In the genomic region with DNA sequence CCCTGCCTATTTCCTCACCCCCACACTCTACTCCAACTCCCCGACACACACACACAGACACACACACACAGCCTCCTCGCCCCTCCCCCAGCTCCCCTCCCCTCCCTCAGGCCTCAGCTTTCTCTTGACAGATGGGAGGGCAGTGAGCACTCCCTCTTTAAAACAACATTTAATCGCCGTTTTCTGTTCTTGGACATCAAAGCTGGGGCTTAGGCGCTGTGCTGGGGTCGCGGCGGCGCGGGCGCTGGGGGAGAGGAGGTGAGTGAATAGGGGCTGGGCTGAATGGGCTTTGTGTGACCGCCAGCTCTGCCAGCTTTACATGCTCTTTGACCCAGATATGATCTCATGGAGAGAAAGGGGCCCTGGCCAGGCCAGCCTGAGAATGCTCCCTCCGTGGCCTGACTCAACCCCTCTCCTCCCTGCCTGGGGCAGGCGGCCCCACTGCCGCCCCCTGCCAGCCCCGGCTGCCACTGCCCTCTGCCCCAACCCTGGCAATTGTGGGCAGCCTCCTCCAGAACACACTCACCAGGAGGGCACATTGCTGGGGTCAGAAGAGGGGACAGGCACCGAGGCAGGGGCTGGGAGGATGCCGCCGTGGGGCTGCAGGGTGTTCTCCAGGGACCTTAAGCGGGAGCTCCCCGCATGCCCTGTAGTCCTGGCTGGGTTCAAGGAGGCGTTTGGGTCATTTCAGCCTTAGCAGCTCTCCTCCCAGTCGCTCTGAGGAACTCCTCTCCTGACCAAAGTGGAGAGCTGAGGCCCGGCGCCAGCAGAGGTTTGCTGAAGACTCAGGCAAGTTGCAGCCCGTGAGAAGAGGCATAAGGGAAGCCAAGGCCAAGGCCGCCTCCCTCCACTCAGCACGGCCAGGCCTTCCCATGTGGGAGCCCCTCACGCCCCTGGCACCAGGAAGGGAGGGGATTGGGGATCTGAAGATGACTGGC, we compare ENCODE assay signal across 10 cellular contexts. TPM values are rescaled to one million over a fixed set of nuclear protein-coding genes. Genes with fewer than 3 reads are reported as not detected.
DNase-seq lines count a peak whose midpoint lies in the region; ATAC-seq and TF ChIP-seq lines count a peak whose summit lies in the region.
"Had no signal": no experiment of that assay in that cellular context is flagged by ENCODE, and none has a peak within 500 bp of the region (broad histone marks: within the 10 kb centered on the region; RNA-seq: fewer than 3 reads in every experiment).

No MANE protein-coding gene starts in this region.

- H3K27ac ChIP-seq in heart right ventricle (peak overlapping the region; percentile 28 to 87 (median 73)), parathyroid adenoma (peak overlapping the region; percentile 42)

- no peak overlapping the region for H3K27ac Mint-ChIP-seq in WTC11
- H3K27ac Mint-ChIP-seq: activated T-helper 2 cell treated with anti-CD3 and anti-CD28 coated beads, Interferon-gamma antibody, Interleukin-2, Interleukin-4, amounts not matched to agents 10 μg/mL and 5 μg/mL and 100 μg/mL, durations not matched to agents 14 hours and 24 hours and 36 hours had no signal

- peaks cover 20 to 60% (median 56%) of the 10 kb centered on the region in 9 donors for H3K4me1 ChIP-seq in heart right ventricle
- peaks cover 8% of the 10 kb centered on the region for H3K4me1 ChIP-seq in parathyroid adenoma

- H3K4me3 Mint-ChIP-seq in WTC11 = no peak overlapping the region

- ATAC-seq in WTC11 (peak; percentile 50), heart right ventricle (peak; percentile 49 to 76 (median 62)), HG03457 (IDR thresholded peaks at IDR 0.05; ENCODE audit: unreplicated experiment) (no peak), HG02642 (IDR thresholded peaks at IDR 0.05; ENCODE audit: poor library complexity, unreplicated experiment) (no peak), GM19328 (IDR thresholded peaks at IDR 0.05; ENCODE audit: unreplicated experiment) (no peak)

- H3K4me3 ChIP-seq in BJ (ENCODE audit: low read depth, low read length) (no peak overlapping the region), heart right ventricle (peak overlapping the region in 7 of 10 donors; percentile 6 to 36 (median 25)), parathyroid adenoma (ENCODE audit: low read depth, low read length) (no peak overlapping the region)

- no peak overlapping the region for H3K4me2 ChIP-seq in parathyroid adenoma (ENCODE audit: low read length)

- H3K36me3 Mint-ChIP-seq in WTC11 = no peaks in the 10 kb centered on the region

- no peaks in the 10 kb centered on the region for H3K36me3 ChIP-seq in BJ (ENCODE audit: control insufficient read depth, insufficient read depth, low read length)
- H3K36me3 ChIP-seq in heart right ventricle = peaks cover 0 to 17% (median 0%) of the 10 kb centered on the region in 9 donors
- no peaks in the 10 kb centered on the region for H3K36me3 ChIP-seq in parathyroid adenoma (ENCODE audit: control insufficient read depth, insufficient read depth, low read length)

- WGBS in heart right ventricle, 2 donors = 45 to 50% methylated on average over 29 of the region's 29 CpGs

- H3K9me3 Mint-ChIP-seq in WTC11 = no peaks in the 10 kb centered on the region
- H3K9me3 Mint-ChIP-seq: activated T-helper 2 cell treated with anti-CD3 and anti-CD28 coated beads, Interferon-gamma antibody, Interleukin-2, Interleukin-4, amounts not matched to agents 10 μg/mL and 5 μg/mL and 100 μg/mL, durations not matched to agents 14 hours and 24 hours and 36 hours had no signal

- peaks cover 17% of the 10 kb centered on the region for H3K4me1 Mint-ChIP-seq in WTC11

- no peak for DNase-seq in BJ (ENCODE audit: low read depth)
- DNase-seq in WTC11 (ENCODE audit: low spot score) = peak; percentile 34
- DNase-seq in heart right ventricle = peak; percentile 53 to 68
- no peak for DNase-seq in NCI-H1417 treated with DMSO at 0.1 percent for 48 hours (lab: John Stamatoyannopoulos, UW)
- DNase-seq: DND-41 had no signal

- H3K9ac ChIP-seq in parathyroid adenoma = no peak overlapping the region

- no peak overlapping the region for H2AFZ ChIP-seq in parathyroid adenoma

- H3K27me3 ChIP-seq in BJ (ENCODE audit: control insufficient read depth, insufficient read depth, low read length) (peaks cover 9% of the 10 kb centered on the region), heart right ventricle (no peaks in the 10 kb centered on the region), parathyroid adenoma (ENCODE audit: control insufficient read depth, insufficient read depth, low read length) (no peaks in the 10 kb centered on the region)

- CTCF ChIA-PET in BJ (lab: Yijun Ruan, JAX) = interaction anchor here (0.8 to 11.5 kb wide), 7 partner anchors 8 to 362 kb away, joined by 3 to 213 read pairs (median 56); no protein-coding TSS in a partner anchor
- CTCF ChIA-PET in WTC11 (lab: Charles Lee) = interaction anchor here (0.6 to 10.6 kb wide), 10 partner anchors 8 to 362 kb away, joined by 3 to 151 read pairs (median 4); no protein-coding TSS in a partner anchor

- intact Hi-C loops in heart right ventricle (cut with DNase I) = loop anchor here in 8 of 10 donors (1.0 to 10.0 kb wide), 9 partner anchors 56 to 222 kb away; partner anchors contain the start of gene ZBTB16 (in 4 of the 8)

- H3K27me3 Mint-ChIP-seq in WTC11 (ENCODE audit: low read depth) = no peaks in the 10 kb centered on the region; the same call in 1 of the 2 replicates

- no peaks in the 10 kb centered on the region for H3K79me2 ChIP-seq in parathyroid adenoma

- peak; percentile 3; the same call in 1 of the 2 replicates for TF ChIP-seq CTCF in BJ (IDR thresholded peaks at IDR 0.05; ENCODE audit: insufficient read depth, low read depth, low read length)
- TF ChIP-seq CTCF in WTC11 (IDR thresholded peaks at IDR 0.05) = no peak
- TF ChIP-seq CTCF in heart right ventricle (IDR thresholded peaks at IDR 0.05) = peak in 7 of 9 donors; percentile 13 to 57 (median 45)
- TF ChIP-seq CTCF in parathyroid adenoma (IDR thresholded peaks at IDR 0.05) = peak; percentile 7

- H3K9me3 ChIP-seq in heart right ventricle (no peaks in the 10 kb centered on the region), parathyroid adenoma (ENCODE audit: control insufficient read depth, low read length) (no peaks in the 10 kb centered on the region)

- POLR2A ChIA-PET in BJ (lab: Charles Lee) (no interaction called here), WTC11 (lab: Charles Lee) (no interaction called here)

TF ChIP-seq in WTC11, 78 proteins besides CTCF, POLR2A, EP300 and RAD21 (continues in another document):
- TF ChIP-seq GRHL2 (CRISPR knock-in tag; IDR thresholded peaks at IDR 0.05; ENCODE audit: insufficient replicate concordance, severe bottlenecking) (no peak), NR2C2 (CRISPR knock-in tag; IDR thresholded peaks at IDR 0.05) (no peak), EMX1 (CRISPR knock-in tag; IDR thresholded peaks at IDR 0.05) (no peak), ZNF232 (CRISPR knock-in tag; IDR thresholded peaks at IDR 0.05) (no peak), ZNF423 (CRISPR knock-in tag; IDR thresholded peaks at IDR 0.05) (no peak)
- TF ChIP-seq, protein P1, sequence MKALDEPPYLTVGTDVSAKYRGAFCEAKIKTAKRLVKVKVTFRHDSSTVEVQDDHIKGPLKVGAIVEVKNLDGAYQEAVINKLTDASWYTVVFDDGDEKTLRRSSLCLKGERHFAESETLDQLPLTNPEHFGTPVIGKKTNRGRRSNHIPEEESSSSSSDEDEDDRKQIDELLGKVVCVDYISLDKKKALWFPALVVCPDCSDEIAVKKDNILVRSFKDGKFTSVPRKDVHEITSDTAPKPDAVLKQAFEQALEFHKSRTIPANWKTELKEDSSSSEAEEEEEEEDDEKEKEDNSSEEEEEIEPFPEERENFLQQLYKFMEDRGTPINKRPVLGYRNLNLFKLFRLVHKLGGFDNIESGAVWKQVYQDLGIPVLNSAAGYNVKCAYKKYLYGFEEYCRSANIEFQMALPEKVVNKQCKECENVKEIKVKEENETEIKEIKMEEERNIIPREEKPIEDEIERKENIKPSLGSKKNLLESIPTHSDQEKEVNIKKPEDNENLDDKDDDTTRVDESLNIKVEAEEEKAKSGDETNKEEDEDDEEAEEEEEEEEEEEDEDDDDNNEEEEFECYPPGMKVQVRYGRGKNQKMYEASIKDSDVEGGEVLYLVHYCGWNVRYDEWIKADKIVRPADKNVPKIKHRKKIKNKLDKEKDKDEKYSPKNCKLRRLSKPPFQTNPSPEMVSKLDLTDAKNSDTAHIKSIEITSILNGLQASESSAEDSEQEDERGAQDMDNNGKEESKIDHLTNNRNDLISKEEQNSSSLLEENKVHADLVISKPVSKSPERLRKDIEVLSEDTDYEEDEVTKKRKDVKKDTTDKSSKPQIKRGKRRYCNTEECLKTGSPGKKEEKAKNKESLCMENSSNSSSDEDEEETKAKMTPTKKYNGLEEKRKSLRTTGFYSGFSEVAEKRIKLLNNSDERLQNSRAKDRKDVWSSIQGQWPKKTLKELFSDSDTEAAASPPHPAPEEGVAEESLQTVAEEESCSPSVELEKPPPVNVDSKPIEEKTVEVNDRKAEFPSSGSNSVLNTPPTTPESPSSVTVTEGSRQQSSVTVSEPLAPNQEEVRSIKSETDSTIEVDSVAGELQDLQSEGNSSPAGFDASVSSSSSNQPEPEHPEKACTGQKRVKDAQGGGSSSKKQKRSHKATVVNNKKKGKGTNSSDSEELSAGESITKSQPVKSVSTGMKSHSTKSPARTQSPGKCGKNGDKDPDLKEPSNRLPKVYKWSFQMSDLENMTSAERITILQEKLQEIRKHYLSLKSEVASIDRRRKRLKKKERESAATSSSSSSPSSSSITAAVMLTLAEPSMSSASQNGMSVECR (CRISPR knock-in tag; IDR thresholded peaks at IDR 0.05; ENCODE audit: borderline replicate concordance) = no peak
- TF ChIP-seq, protein P2, sequence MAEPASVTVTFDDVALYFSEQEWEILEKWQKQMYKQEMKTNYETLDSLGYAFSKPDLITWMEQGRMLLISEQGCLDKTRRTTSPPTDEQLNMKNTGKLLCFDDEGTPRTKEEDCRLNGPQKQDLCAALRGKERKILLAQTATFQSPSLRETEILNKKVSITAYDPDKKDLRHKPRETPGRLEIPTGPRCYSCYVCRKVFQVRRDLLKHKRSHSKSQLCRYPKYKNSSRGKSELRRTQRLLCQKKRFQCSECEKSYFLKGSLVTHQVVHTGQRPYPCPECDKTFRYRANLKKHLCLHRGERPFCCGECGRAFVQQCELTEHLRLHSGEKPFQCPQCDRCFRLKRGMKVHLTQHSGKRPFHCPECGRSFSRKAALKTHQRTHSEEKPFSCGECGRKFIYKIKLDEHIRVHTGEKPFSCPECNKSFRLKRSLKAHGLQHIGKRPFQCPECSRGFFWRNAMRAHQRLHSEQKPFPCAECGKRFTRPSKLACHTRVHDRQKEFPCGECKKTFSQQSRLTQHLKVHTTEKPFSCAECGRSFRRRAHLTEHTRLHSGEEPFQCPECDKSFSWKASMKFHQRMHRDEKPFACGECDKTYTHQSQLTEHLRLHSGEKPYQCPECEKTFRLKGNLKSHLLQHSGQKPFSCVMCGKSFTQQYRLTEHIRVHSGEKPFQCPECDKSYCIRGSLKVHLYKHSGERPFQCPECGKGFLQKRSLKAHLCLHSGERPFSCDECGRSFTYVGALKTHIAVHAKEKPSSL (CRISPR knock-in tag; conservative IDR thresholded peaks at IDR 0.05) = no peak

RNA-seq across cellular contexts. Expression of gene NNMT, which starts 38.3 kb away (rescaled TPM):
- polyA plus RNA-seq in BJ (2011; rRNA removed) (590 and 724 TPM in 2 replicates), heart right ventricle (100 to 1,000 TPM in 1 of 2 donors, 10 to 100 TPM in 1; 83.2 to 114 TPM)
- polyA minus RNA-seq in BJ (2011; rRNA and poly(A)+ RNA removed) = 207 and 313 TPM in 2 replicates
- total RNA-seq in WTC11 (2021) (0.50 to 0.53 TPM in 2 of 3 replicates, not detected in the other), heart right ventricle (100 to 1,000 TPM in 1 of 10 donors, 10 to 100 TPM in 8, 1 to 10 TPM in 1; 6.9 to 111 (median 19.8) TPM)
- total RNA-seq: activated T-helper 2 cell treated with anti-CD3 and anti-CD28 coated beads, Interferon-gamma antibody, Interleukin-2, Interleukin-4, amounts not matched to agents 10 μg/mL and 5 μg/mL and 100 μg/mL, durations not matched to agents 14 hours and 24 hours and 36 hours had no signal

Comparison
In these comparisons a context has a peak if more than half of its experiments do, and no peak if none do; other contexts are left out.
1. DNase-seq: peak in WTC11 (single experiment) and heart right ventricle (2 of 2); none in BJ (single experiment) and NCI-H1417 treated with DMSO at 0.1 percent for 48 hours (single experiment).
2. H3K4me3 ChIP-seq: peak in heart right ventricle (7 of 10); none in BJ (single experiment) and parathyroid adenoma (single experiment).
3. ATAC-seq: peak in WTC11 (single experiment) and heart right ventricle (8 of 8); none in HG03457 (single experiment), HG02642 (single experiment) and GM19328 (single experiment).